ENCODE assay signal across 2 cellular contexts in the genomic region with DNA sequence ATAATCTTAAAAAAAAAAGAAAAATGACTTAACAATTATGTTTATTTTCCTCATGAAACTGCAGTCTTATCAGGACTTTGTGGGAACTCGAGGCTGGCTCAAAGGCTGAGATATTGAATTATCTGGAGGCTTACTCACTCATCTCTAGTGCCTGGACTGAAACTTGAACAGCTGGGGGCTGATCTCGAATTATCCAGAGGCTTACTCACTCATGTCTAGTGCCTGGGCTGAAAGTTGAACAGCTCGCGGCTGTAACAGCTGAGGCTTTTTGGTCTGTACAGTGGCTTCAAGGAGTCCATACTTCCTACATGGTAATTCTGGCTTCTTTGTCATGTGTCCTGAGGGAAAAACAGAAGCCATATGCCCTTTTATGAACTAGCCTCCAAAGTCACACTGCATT.
TF ChIP-seq lines count a peak whose summit lies in the region.

No MANE protein-coding gene starts in this region.

TF ChIP-seq in SK-N-SH treated with all-trans-retinoic acid at 6 μM for 48 hours, 23 proteins besides CTCF, POLR2A, EP300 and RAD21 (continued from another document):
- TF ChIP-seq CSRNP3 (CRISPR knock-in tag; IDR thresholded peaks at IDR 0.05) (no peak), GLIS3 (CRISPR knock-in tag; IDR thresholded peaks at IDR 0.05) (no peak), ZFP3 (CRISPR knock-in tag; IDR thresholded peaks at IDR 0.05) (no peak), BACH2 (CRISPR knock-in tag; IDR thresholded peaks at IDR 0.05; ENCODE audit: borderline replicate concordance) (no peak), ESRRG (CRISPR knock-in tag; IDR thresholded peaks at IDR 0.05) (no peak), ZNF565 (CRISPR knock-in tag; conservative IDR thresholded peaks at IDR 0.05; ENCODE audit: low read depth) (no peak), OSR1 (CRISPR knock-in tag; IDR thresholded peaks at IDR 0.05) (no peak), PPARA (CRISPR knock-in tag; IDR thresholded peaks at IDR 0.05; ENCODE audit: borderline replicate concordance) (no peak), TCF4 (CRISPR knock-in tag; IDR thresholded peaks at IDR 0.05; ENCODE audit: borderline replicate concordance) (no peak), ARNTL (CRISPR knock-in tag; IDR thresholded peaks at IDR 0.05; ENCODE audit: borderline replicate concordance, low read depth) (no peak), ZC3H10 (CRISPR knock-in tag; IDR thresholded peaks at IDR 0.05) (no peak)

TF ChIP-seq in SK-N-SH, 30 proteins besides CTCF, POLR2A, EP300 and RAD21 (continued from another document):
- TF ChIP-seq REST (IDR thresholded peaks at IDR 0.05; ENCODE audit: low read depth, low read length) (no peak), USF2 (IDR thresholded peaks at IDR 0.05; ENCODE audit: borderline replicate concordance, low read depth, low read length) (no peak), FOSL2 (IDR thresholded peaks at IDR 0.05; ENCODE audit: borderline replicate concordance, low read depth) (no peak), CHD2 (IDR thresholded peaks at IDR 0.05; ENCODE audit: low read length, partially characterized antibody) (no peak), FOXJ3 (CRISPR knock-in tag; IDR thresholded peaks at IDR 0.05) (no peak), GATA2 (CRISPR knock-in tag; IDR thresholded peaks at IDR 0.05) (no peak), IRF3 (IDR thresholded peaks at IDR 0.05; ENCODE audit: low read depth, low read length) (no peak), ELF1 (IDR thresholded peaks at IDR 0.05) (no peak)
- TF ChIP-seq, protein P1, sequence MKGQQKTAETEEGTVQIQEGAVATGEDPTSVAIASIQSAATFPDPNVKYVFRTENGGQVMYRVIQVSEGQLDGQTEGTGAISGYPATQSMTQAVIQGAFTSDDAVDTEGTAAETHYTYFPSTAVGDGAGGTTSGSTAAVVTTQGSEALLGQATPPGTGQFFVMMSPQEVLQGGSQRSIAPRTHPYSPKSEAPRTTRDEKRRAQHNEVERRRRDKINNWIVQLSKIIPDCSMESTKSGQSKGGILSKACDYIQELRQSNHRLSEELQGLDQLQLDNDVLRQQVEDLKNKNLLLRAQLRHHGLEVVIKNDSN (IDR thresholded peaks at IDR 0.05; ENCODE audit: borderline replicate concordance, low read depth), result no peak
